Comparison of ENCODE assay signal across 19 cellular contexts in the genomic region with DNA sequence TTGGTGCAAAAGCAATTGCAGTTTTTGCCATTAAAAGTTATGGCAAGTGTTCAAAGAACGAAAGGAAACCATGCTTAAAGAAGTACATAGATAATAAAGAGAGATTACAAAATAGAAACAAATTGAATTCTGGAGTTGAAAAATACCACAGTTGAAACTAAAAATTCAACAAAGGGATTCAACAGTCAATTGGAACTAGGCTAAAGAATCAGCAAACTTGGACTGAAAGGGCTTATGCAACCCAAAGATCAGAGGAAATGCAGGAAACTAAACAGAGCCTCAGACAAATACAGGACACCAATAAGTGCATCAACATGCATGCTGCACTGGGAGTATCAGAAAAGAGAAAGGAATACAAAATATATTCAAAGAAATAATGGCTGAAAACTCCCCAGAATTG. TPM values are rescaled to one million over a fixed set of nuclear protein-coding genes. Genes with fewer than 3 reads are reported as not detected.
DNase-seq lines count a peak whose midpoint lies in the region; ATAC-seq, FAIRE-seq and TF ChIP-seq lines count a peak whose summit lies in the region.
"Had no signal": no experiment of that assay in that cellular context is flagged by ENCODE, and none has a peak within 500 bp of the region (broad histone marks: within the 10 kb centered on the region; RNA-seq: fewer than 3 reads in every experiment).

No MANE protein-coding gene starts in this region.

- H3K27ac Mint-ChIP-seq in activated CD8-positive, alpha-beta memory T cell treated with anti-CD3 and anti-CD28 coated beads, Interleukin-2, amount 10 ng/mL, durations not matched to agents 7 days and 5 days = peak overlapping the region; percentile 20
- H3K27ac Mint-ChIP-seq in CD4-positive, alpha-beta T cell = peak overlapping the region; percentile 95
- H3K27ac Mint-ChIP-seq in T-helper 2 cell treated with Interferon-gamma antibody and Interleukin-4, amounts not matched to agents 5 μg/mL and 100 μg/mL, for 36 hours = peak overlapping the region; percentile 9
- peak overlapping the region in 7 of 10 donors; percentile 15 to 99 (median 54) for H3K27ac Mint-ChIP-seq in naive thymus-derived CD8-positive, alpha-beta T cell
- H3K27ac Mint-ChIP-seq: HFFc6 had no signal

- H3K9me3 ChIP-seq in CD4-positive, alpha-beta T cell (ENCODE audit: control insufficient read depth, low read length) = peaks cover 23% of the 10 kb centered on the region
- H3K9me3 ChIP-seq: HAP-1 had no signal

- POLR2A ChIA-PET in CD4-positive, alpha-beta T cell (lab: Charles Lee) = interaction anchor here (1.6 kb wide), 1 partner anchor 13 kb away, joined by 4 read pairs; no protein-coding TSS in a partner anchor
- POLR2A ChIA-PET in naive thymus-derived CD8-positive, alpha-beta T cell (lab: Charles Lee) = interaction anchor here (0.8 kb wide), 1 partner anchor 60 kb away, joined by 3 read pairs; no protein-coding TSS in a partner anchor

- peaks cover 26% of the 10 kb centered on the region for H3K9me3 Mint-ChIP-seq in activated CD8-positive, alpha-beta memory T cell treated with anti-CD3 and anti-CD28 coated beads, Interleukin-2, amount 10 ng/mL, durations not matched to agents 7 days and 5 days (ENCODE audit: low read depth)
- peaks cover 11% of the 10 kb centered on the region for H3K9me3 Mint-ChIP-seq in CD4-positive, alpha-beta T cell
- peaks cover 38% of the 10 kb centered on the region for H3K9me3 Mint-ChIP-seq in T-helper 2 cell treated with Interferon-gamma antibody and Interleukin-4, amounts not matched to agents 5 μg/mL and 100 μg/mL, for 36 hours
- H3K9me3 Mint-ChIP-seq in naive thymus-derived CD8-positive, alpha-beta T cell = peaks cover 5 to 30% (median 23%) of the 10 kb centered on the region in 9 donors

- no peaks in the 10 kb centered on the region for H3K27me3 ChIP-seq in CD4-positive, alpha-beta T cell (ENCODE audit: control insufficient read depth, insufficient read depth, low read length)

- H3K27me3 Mint-ChIP-seq in activated CD8-positive, alpha-beta memory T cell treated with anti-CD3 and anti-CD28 coated beads, Interleukin-2, amount 10 ng/mL, durations not matched to agents 7 days and 5 days = no peaks in the 10 kb centered on the region
- no peaks in the 10 kb centered on the region for H3K27me3 Mint-ChIP-seq in CD4-positive, alpha-beta T cell
- no peaks in the 10 kb centered on the region for H3K27me3 Mint-ChIP-seq in T-helper 2 cell treated with Interferon-gamma antibody and Interleukin-4, amounts not matched to agents 5 μg/mL and 100 μg/mL, for 36 hours (ENCODE audit: low read depth)
- no peaks in the 10 kb centered on the region for H3K27me3 Mint-ChIP-seq in naive thymus-derived CD8-positive, alpha-beta T cell

- H3K4me1 Mint-ChIP-seq in activated CD8-positive, alpha-beta memory T cell treated with anti-CD3 and anti-CD28 coated beads, Interleukin-2, amount 10 ng/mL, durations not matched to agents 7 days and 5 days = peaks cover 82% of the 10 kb centered on the region
- peaks cover 82% of the 10 kb centered on the region for H3K4me1 Mint-ChIP-seq in CD4-positive, alpha-beta T cell (ENCODE audit: low read depth)
- peaks cover 24% of the 10 kb centered on the region for H3K4me1 Mint-ChIP-seq in T-helper 2 cell treated with Interferon-gamma antibody and Interleukin-4, amounts not matched to agents 5 μg/mL and 100 μg/mL, for 36 hours (ENCODE audit: low read depth)
- peaks cover 44 to 88% (median 83%) of the 10 kb centered on the region in 4 donors for H3K4me1 Mint-ChIP-seq in naive thymus-derived CD8-positive, alpha-beta T cell

- FAIRE-seq in GM12891 (lab: Jason Lieb, UNC) = no peak
- FAIRE-seq: D721Med, H1 had no signal

- no peak for TF ChIP-seq POLR2A in GM12891 (IDR thresholded peaks at IDR 0.05; ENCODE audit: low read depth, low read length)

- no peak overlapping the region for H3K27ac ChIP-seq in CD4-positive, alpha-beta T cell (ENCODE audit: low read depth, low read length)
- H3K27ac ChIP-seq: HL-60 had no signal

- intact Hi-C loops in CD4-positive, alpha-beta T cell (cut with DNase I, micrococcal nuclease) = no loop called here
- intact Hi-C loops in left ventricle myocardium superior (cut with micrococcal nuclease) = no loop called here

- DNase-seq in activated CD8-positive, alpha-beta memory T cell treated with anti-CD3 and anti-CD28 coated beads, Interleukin-2, amount 10 ng/mL, durations not matched to agents 7 days and 5 days = no peak
- no peak for DNase-seq in activated CD8-positive, alpha-beta memory T cell treated with anti-CD3 and anti-CD28 coated beads for 24 hours
- DNase-seq in CD4-positive, alpha-beta T cell = no peak
- DNase-seq in T-helper 2 cell treated with Interferon-gamma antibody and Interleukin-4, amounts not matched to agents 5 μg/mL and 100 μg/mL, for 36 hours (ENCODE audit: low spot score) = no peak
- DNase-seq in naive thymus-derived CD8-positive, alpha-beta T cell = no peak
- no peak for DNase-seq in left ventricle myocardium superior
- DNase-seq in GM12891 (ENCODE audit: insufficient read length, low spot score) = no peak
- DNase-seq: 8988T, AML-193, COR-L47, DMS153, DND-41, GDM1, HFFc6, KBM-7 had no signal

- no peak for ATAC-seq in activated CD8-positive, alpha-beta memory T cell treated with anti-CD3 and anti-CD28 coated beads, Interleukin-2, amount 10 ng/mL, durations not matched to agents 7 days and 5 days
- ATAC-seq in CD4-positive, alpha-beta T cell (ENCODE audit: poor library complexity) = no peak
- ATAC-seq in naive thymus-derived CD8-positive, alpha-beta T cell = no peak
- no peak for ATAC-seq in left ventricle myocardium superior

- H3K36me3 Mint-ChIP-seq in activated CD8-positive, alpha-beta memory T cell treated with anti-CD3 and anti-CD28 coated beads, Interleukin-2, amount 10 ng/mL, durations not matched to agents 7 days and 5 days = peaks cover 95% of the 10 kb centered on the region
- H3K36me3 Mint-ChIP-seq in CD4-positive, alpha-beta T cell (ENCODE audit: low read depth) = peaks cover 99% of the 10 kb centered on the region
- H3K36me3 Mint-ChIP-seq in T-helper 2 cell treated with Interferon-gamma antibody and Interleukin-4, amounts not matched to agents 5 μg/mL and 100 μg/mL, for 36 hours (ENCODE audit: low read depth) = peaks cover 99% of the 10 kb centered on the region
- peaks cover 19 to 84% (median 80%) of the 10 kb centered on the region in 3 donors for H3K36me3 Mint-ChIP-seq in naive thymus-derived CD8-positive, alpha-beta T cell

- CTCF ChIA-PET in activated CD8-positive, alpha-beta memory T cell treated with anti-CD3 and anti-CD28 coated beads, Interleukin-2, amount 10 ng/mL, durations not matched to agents 7 days and 5 days (lab: Charles Lee) = no interaction called here
- CTCF ChIA-PET in CD4-positive, alpha-beta T cell (lab: Charles Lee) = no interaction called here

- no peak overlapping the region for H3K4me3 Mint-ChIP-seq in activated CD8-positive, alpha-beta memory T cell treated with anti-CD3 and anti-CD28 coated beads, Interleukin-2, amount 10 ng/mL, durations not matched to agents 7 days and 5 days
- no peak overlapping the region for H3K4me3 Mint-ChIP-seq in CD4-positive, alpha-beta T cell
- H3K4me3 Mint-ChIP-seq in T-helper 2 cell treated with Interferon-gamma antibody and Interleukin-4, amounts not matched to agents 5 μg/mL and 100 μg/mL, for 36 hours = no peak overlapping the region
- H3K4me3 Mint-ChIP-seq in naive thymus-derived CD8-positive, alpha-beta T cell = peak overlapping the region in 3 of 10 donors; percentile 14 to 45 (median 44)
- H3K4me3 Mint-ChIP-seq: HFFc6 had no signal

- no peak for TF ChIP-seq CTCF in CD4-positive, alpha-beta T cell (IDR thresholded peaks at IDR 0.05)

TF ChIP-seq in GM12891, 5 proteins besides CTCF, POLR2A, EP300 and RAD21:
- TF ChIP-seq TAF1 (IDR thresholded peaks at IDR 0.05; ENCODE audit: low read depth, low read length) = no peak
- no peak for TF ChIP-seq PAX5 (IDR thresholded peaks at IDR 0.05; ENCODE audit: insufficient read depth, low read length, severe bottlenecking)
- no peak for TF ChIP-seq POLR2AphosphoS5 (IDR thresholded peaks at IDR 0.05; ENCODE audit: low read depth, low read length)
- no peak for TF ChIP-seq SPI1 (IDR thresholded peaks at IDR 0.05; ENCODE audit: low read depth, low read length)
- no peak for TF ChIP-seq POU2F2 (IDR thresholded peaks at IDR 0.05; ENCODE audit: low read depth, low read length)

RNA-seq across cellular contexts. Expression of gene UXS1, which starts 40.3 kb away (rescaled TPM):
- 100 to 1,000 TPM in 1 of 2 experiments, 10 to 100 TPM in 1; 90.0 to 115 TPM for total RNA-seq in activated CD8-positive, alpha-beta memory T cell treated with anti-CD3 and anti-CD28 coated beads, Interleukin-2, amount 10 ng/mL, durations not matched to agents 7 days and 5 days
- total RNA-seq in CD4-positive, alpha-beta T cell = 10 to 100 TPM; 59.3 to 67.1 TPM
- 100 to 1,000 TPM; 186 to 187 TPM for total RNA-seq in naive thymus-derived CD8-positive, alpha-beta T cell
- polyA plus RNA-seq in naive thymus-derived CD8-positive, alpha-beta T cell = 100 to 1,000 TPM in 1 of 3 donors, 10 to 100 TPM in 2; 56.4 to 108 (median 74.9) TPM
- 21.7 TPM for total RNA-seq in left ventricle myocardium superior
- polyA plus RNA-seq in GM12891 (2012; ENCODE audit: low read depth, missing spikeins) = 13.3 TPM

Comparison
In these comparisons a context has a peak if more than half of its experiments do, and no peak if none do; other contexts are left out.
1. H3K27ac Mint-ChIP-seq: peak in every context shown above with its lines; median percentile 95 in CD4-positive, alpha-beta T cell; 54 in naive thymus-derived CD8-positive, alpha-beta T cell; 20 in activated CD8-positive, alpha-beta memory T cell treated with anti-CD3 and anti-CD28 coated beads, Interleukin-2, amount 10 ng/mL, durations not matched to agents 7 days and 5 days; 9 in T-helper 2 cell treated with Interferon-gamma antibody and Interleukin-4, amounts not matched to agents 5 μg/mL and 100 μg/mL, for 36 hours.